ENCODE assay signal across 8 cellular contexts in the genomic region with DNA sequence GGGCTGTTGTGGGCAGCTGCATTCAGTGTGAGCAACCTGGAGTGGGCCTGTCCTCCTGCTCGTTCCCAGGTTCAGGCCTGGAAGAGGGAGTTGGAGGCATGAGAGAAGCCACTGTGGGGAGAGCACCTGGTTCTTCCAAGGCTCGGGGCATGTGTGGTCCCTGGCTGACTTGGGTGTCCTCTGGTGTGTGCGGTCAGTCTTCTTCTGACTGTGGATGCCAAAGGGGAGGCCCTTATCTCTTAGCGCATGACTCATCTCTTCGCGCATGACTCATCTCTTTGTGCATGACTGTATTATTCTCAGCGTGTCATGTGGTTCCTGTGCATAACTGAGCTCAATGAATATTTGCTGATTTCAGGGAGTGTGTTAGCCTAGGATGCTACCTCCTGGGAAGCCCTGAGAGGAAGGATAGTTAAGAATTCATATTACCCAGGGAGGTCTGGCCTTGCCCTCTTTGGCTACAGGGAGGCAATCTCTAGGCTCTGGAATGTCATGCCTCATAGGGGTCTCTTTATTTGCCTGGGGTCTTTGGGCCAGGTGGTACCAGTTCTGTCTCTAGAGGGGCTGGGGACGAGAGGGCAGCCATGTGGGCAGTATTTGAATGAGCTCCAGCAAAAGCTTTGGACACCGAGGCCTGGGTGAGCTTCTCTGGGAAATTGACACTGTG.
DNase-seq lines count a peak whose midpoint lies in the region; ATAC-seq and TF ChIP-seq lines count a peak whose summit lies in the region.

No MANE protein-coding gene starts in this region.

- no peaks in the 10 kb centered on the region for H3K36me3 Mint-ChIP-seq in activated CD4-positive, alpha-beta T cell treated with anti-CD3 and anti-CD28 coated beads, Interleukin-2, amount 10 ng/mL, durations not matched to agents 7 days and 5 days (ENCODE audit: low read depth)
- no peaks in the 10 kb centered on the region for H3K36me3 Mint-ChIP-seq in osteocyte (ENCODE audit: unreplicated experiment)
- H3K36me3 Mint-ChIP-seq in progenitor cell of endocrine pancreas (ENCODE audit: insufficient read depth): no peaks in the 10 kb centered on the region

- TF ChIP-seq CTCF in osteocyte (IDR thresholded peaks at IDR 0.05) (no peak), progenitor cell of endocrine pancreas (IDR thresholded peaks at IDR 0.05; ENCODE audit: unreplicated experiment) (no peak)

- peak; percentile 74 for ATAC-seq in HG02798 (IDR thresholded peaks at IDR 0.05; ENCODE audit: poor library complexity, unreplicated experiment)

- H3K4me3 Mint-ChIP-seq in activated CD4-positive, alpha-beta T cell treated with anti-CD3 and anti-CD28 coated beads, Interleukin-2, amount 10 ng/mL, durations not matched to agents 7 days and 5 days: no peak overlapping the region
- H3K4me3 Mint-ChIP-seq in osteocyte (ENCODE audit: unreplicated experiment): no peak overlapping the region
- no peak overlapping the region for H3K4me3 Mint-ChIP-seq in progenitor cell of endocrine pancreas (ENCODE audit: low read depth)

- peaks cover 24% of the 10 kb centered on the region for H3K4me1 Mint-ChIP-seq in activated CD4-positive, alpha-beta T cell treated with anti-CD3 and anti-CD28 coated beads, Interleukin-2, amount 10 ng/mL, durations not matched to agents 7 days and 5 days
- H3K4me1 Mint-ChIP-seq in osteocyte (ENCODE audit: unreplicated experiment) (peaks cover 14% of the 10 kb centered on the region), progenitor cell of endocrine pancreas (ENCODE audit: low read depth) (peaks cover 5% of the 10 kb centered on the region)

- peak; percentile 72 for DNase-seq in activated CD4-positive, alpha-beta T cell treated with anti-CD3 and anti-CD28 coated beads for 48 hours
- DNase-seq in activated CD4-positive, alpha-beta T cell treated with anti-CD3 and anti-CD28 coated beads, Interleukin-2, amount 10 ng/mL, durations not matched to agents 7 days and 5 days: no peak
- DNase-seq in dedifferentiated amniotic fluid mesenchymal stem cell (ENCODE audit: extremely low spot score) (peak; percentile 64), osteocyte (ENCODE audit: extremely low spot score, unreplicated experiment) (no peak), progenitor cell of endocrine pancreas (ENCODE audit: low spot score, unreplicated experiment) (no peak), T-helper 9 cell (no peak)

- POLR2A ChIA-PET in activated CD4-positive, alpha-beta T cell treated with anti-CD3 and anti-CD28 coated beads, Interleukin-2, amount 10 ng/mL, durations not matched to agents 7 days and 5 days (lab: Charles Lee): interaction anchor here (0.9 kb wide), 1 partner anchor 44 kb away, joined by 4 read pairs; no protein-coding TSS in a partner anchor

- H3K9me3 Mint-ChIP-seq in activated CD4-positive, alpha-beta T cell treated with anti-CD3 and anti-CD28 coated beads, Interleukin-2, amount 10 ng/mL, durations not matched to agents 7 days and 5 days: no peaks in the 10 kb centered on the region
- H3K9me3 Mint-ChIP-seq in osteocyte (ENCODE audit: unreplicated experiment) (no peaks in the 10 kb centered on the region), progenitor cell of endocrine pancreas (ENCODE audit: low read depth) (no peaks in the 10 kb centered on the region)

- CTCF ChIA-PET in activated CD4-positive, alpha-beta T cell treated with anti-CD3 and anti-CD28 coated beads, Interleukin-2, amount 10 ng/mL, durations not matched to agents 7 days and 5 days (lab: Charles Lee): interaction anchor here (1.2 kb wide), 1 partner anchor 9 kb away, joined by 3 read pairs; no protein-coding TSS in a partner anchor

- no peak overlapping the region for H3K27ac Mint-ChIP-seq in activated CD4-positive, alpha-beta T cell treated with anti-CD3 and anti-CD28 coated beads, Interleukin-2, amount 10 ng/mL, durations not matched to agents 7 days and 5 days
- H3K27ac Mint-ChIP-seq in osteocyte (ENCODE audit: unreplicated experiment) (peak overlapping the region; percentile 47), progenitor cell of endocrine pancreas (no peak overlapping the region)

- no peaks in the 10 kb centered on the region for H3K27me3 Mint-ChIP-seq in activated CD4-positive, alpha-beta T cell treated with anti-CD3 and anti-CD28 coated beads, Interleukin-2, amount 10 ng/mL, durations not matched to agents 7 days and 5 days
- H3K27me3 Mint-ChIP-seq in osteocyte (ENCODE audit: unreplicated experiment) (peaks cover 3% of the 10 kb centered on the region), progenitor cell of endocrine pancreas (no peaks in the 10 kb centered on the region)

TF ChIP-seq in PFSK-1, 5 proteins besides CTCF, POLR2A, EP300 and RAD21:
- TF ChIP-seq POLR2AphosphoS5 (IDR thresholded peaks at IDR 0.05; ENCODE audit: low read depth, low read length) (no peak), FOXP2 (optimal IDR thresholded peaks at IDR 0.05; ENCODE audit: borderline replicate concordance, extremely low read depth, extremely low read length, insufficient read depth) (peak; percentile 40), TAF1 (IDR thresholded peaks at IDR 0.05; ENCODE audit: borderline replicate concordance, insufficient read depth, low read length) (peak; percentile 54; the same call in 1 of the 2 replicates), SIN3A (IDR thresholded peaks at IDR 0.05; ENCODE audit: borderline replicate concordance, insufficient read depth, low read length) (no peak)
- TF ChIP-seq, protein P1, sequence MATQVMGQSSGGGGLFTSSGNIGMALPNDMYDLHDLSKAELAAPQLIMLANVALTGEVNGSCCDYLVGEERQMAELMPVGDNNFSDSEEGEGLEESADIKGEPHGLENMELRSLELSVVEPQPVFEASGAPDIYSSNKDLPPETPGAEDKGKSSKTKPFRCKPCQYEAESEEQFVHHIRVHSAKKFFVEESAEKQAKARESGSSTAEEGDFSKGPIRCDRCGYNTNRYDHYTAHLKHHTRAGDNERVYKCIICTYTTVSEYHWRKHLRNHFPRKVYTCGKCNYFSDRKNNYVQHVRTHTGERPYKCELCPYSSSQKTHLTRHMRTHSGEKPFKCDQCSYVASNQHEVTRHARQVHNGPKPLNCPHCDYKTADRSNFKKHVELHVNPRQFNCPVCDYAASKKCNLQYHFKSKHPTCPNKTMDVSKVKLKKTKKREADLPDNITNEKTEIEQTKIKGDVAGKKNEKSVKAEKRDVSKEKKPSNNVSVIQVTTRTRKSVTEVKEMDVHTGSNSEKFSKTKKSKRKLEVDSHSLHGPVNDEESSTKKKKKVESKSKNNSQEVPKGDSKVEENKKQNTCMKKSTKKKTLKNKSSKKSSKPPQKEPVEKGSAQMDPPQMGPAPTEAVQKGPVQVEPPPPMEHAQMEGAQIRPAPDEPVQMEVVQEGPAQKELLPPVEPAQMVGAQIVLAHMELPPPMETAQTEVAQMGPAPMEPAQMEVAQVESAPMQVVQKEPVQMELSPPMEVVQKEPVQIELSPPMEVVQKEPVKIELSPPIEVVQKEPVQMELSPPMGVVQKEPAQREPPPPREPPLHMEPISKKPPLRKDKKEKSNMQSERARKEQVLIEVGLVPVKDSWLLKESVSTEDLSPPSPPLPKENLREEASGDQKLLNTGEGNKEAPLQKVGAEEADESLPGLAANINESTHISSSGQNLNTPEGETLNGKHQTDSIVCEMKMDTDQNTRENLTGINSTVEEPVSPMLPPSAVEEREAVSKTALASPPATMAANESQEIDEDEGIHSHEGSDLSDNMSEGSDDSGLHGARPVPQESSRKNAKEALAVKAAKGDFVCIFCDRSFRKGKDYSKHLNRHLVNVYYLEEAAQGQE (IDR thresholded peaks at IDR 0.05; ENCODE audit: insufficient read depth in 1 of 2, low read depth in 2 of 2, low read length in 2 of 2): 0 out of 4 replicates have a peak, but pooled peaks of 1 of the 2 experiments have one; percentile 10

Comparison
In these comparisons a context has a peak if more than half of its experiments do, and no peak if none do; other contexts are left out.
1. DNase-seq: peak in activated CD4-positive, alpha-beta T cell treated with anti-CD3 and anti-CD28 coated beads for 48 hours (single experiment) and dedifferentiated amniotic fluid mesenchymal stem cell (single experiment); none in activated CD4-positive, alpha-beta T cell treated with anti-CD3 and anti-CD28 coated beads, Interleukin-2, amount 10 ng/mL, durations not matched to agents 7 days and 5 days (single experiment), osteocyte (single experiment), progenitor cell of endocrine pancreas (single experiment) and T-helper 9 cell (single experiment).